ENCODE assay signal across 9 cellular contexts in genomic region chr14:68245146-68246073, GRCh38.
A peak's percentile ranks its signal among the peaks of the same experiment; 100 is the strongest.
DNase-seq lines count a peak whose midpoint lies in the region; ATAC-seq and TF ChIP-seq lines count a peak whose summit lies in the region.
"Had no signal": no experiment of that assay in that cellular context is flagged by ENCODE, and none has a peak within 500 bp of the region (broad histone marks: within the 10 kb centered on the region; RNA-seq: fewer than 3 reads in every experiment).

No MANE protein-coding gene starts in this region.

- ATAC-seq in HCT116: no peak
- peak; percentile 73 to 75 for ATAC-seq in left cardiac atrium

- CTCF ChIA-PET in HCT116 (lab: Charles Lee): interaction anchor here (1.1 to 2.4 kb wide), 4 partner anchors 311 to 599 kb away, joined by 3 to 12 read pairs (median 8); no protein-coding TSS in a partner anchor

- BruUV-seq in HCT116 (replicated peaks; lab: Mats Ljungman, UMichigan): no TSS peak

- no peaks in the 10 kb centered on the region for H3K9me2 ChIP-seq in HCT116 (ENCODE audit: insufficient read depth)

- H3K79me2 ChIP-seq in HCT116 (ENCODE audit: insufficient read depth, low read length) (no peaks in the 10 kb centered on the region), smooth muscle cell (ENCODE audit: low read depth) (no peaks in the 10 kb centered on the region)

- H3K9me3 ChIP-seq in HCT116 (ENCODE audit: control insufficient read depth in 1 of 2, insufficient read depth in 1 of 2, low read depth in 1 of 2, low read length in 2 of 2) (no peaks in the 10 kb centered on the region), smooth muscle cell (replicated peaks; ENCODE audit: low read depth) (no peaks in the 10 kb centered on the region)

- TF ChIP-seq CTCF in HCT116 (IDR thresholded peaks at IDR 0.05 in 2 of 3, conservative IDR thresholded peaks at IDR 0.05 in 1 of 3; ENCODE audit: borderline replicate concordance in 1 of 3, insufficient read depth in 1 of 3, low read depth in 2 of 3, low read length in 2 of 3) (no peak), smooth muscle cell (IDR thresholded peaks at IDR 0.05; ENCODE audit: borderline replicate concordance, insufficient read depth, poor library complexity, severe bottlenecking) (no peak), lower leg skin (IDR thresholded peaks at IDR 0.05) (no peak), brain microvascular endothelial cell (IDR thresholded peaks at IDR 0.05; ENCODE audit: low read depth, low read length, missing control alignments) (no peak)

- H4K20me1 ChIP-seq in HCT116 (ENCODE audit: insufficient read depth): no peaks in the 10 kb centered on the region
- no peaks in the 10 kb centered on the region for H4K20me1 ChIP-seq in smooth muscle cell (ENCODE audit: low read depth)

- H3K4me1 ChIP-seq in HCT116 (ENCODE audit: control insufficient read depth in 1 of 2, insufficient read depth in 2 of 2, low read length in 2 of 2) (peaks cover 36 to 64% of the 10 kb centered on the region in 2 experiments), smooth muscle cell (ENCODE audit: low read depth) (peaks cover 73% of the 10 kb centered on the region)

- RAD21 ChIA-PET in HCT116 (lab: Charles Lee; ENCODE audit: low non-redundant PET in 1 of 2, low total read pairs in 2 of 2, uncharacterized antibody in 2 of 2, unreplicated experiment in 2 of 2): interaction anchor here in 1 of 2 experiments (1.5 kb wide), 1 partner anchor 311 kb away, joined by 3 read pairs; no protein-coding TSS in a partner anchor

- H3F3A ChIP-seq in smooth muscle cell (ENCODE audit: low read depth): peaks cover 40% of the 10 kb centered on the region

- in situ Hi-C loops in brain microvascular endothelial cell (cut with HindIII; ENCODE audit: low pct_ligation_motif_present, low sequenced_read_pairs): no loop called here

- no peak overlapping the region for H3K4me2 ChIP-seq in HCT116 (ENCODE audit: low read length)
- peak overlapping the region; percentile 71 for H3K4me2 ChIP-seq in smooth muscle cell

- intact Hi-C loops in HCT116 (cut with micrococcal nuclease): loop anchor here (5.0 kb wide), 4 partner anchors 103 to 352 kb away; no protein-coding TSS in a partner anchor
- intact Hi-C loops in left cardiac atrium (cut with DNase I): loop anchor here (5.0 kb wide), 3 partner anchors 103 to 572 kb away; no protein-coding TSS in a partner anchor
- intact Hi-C loops in lower leg skin (cut with DNase I; ENCODE audit: low total_unique reads): loop anchor here (5.0 to 10.0 kb wide), 3 partner anchors 301 to 572 kb away; no protein-coding TSS in a partner anchor

- POLR2A ChIA-PET in HCT116 (lab: Charles Lee): interaction anchor here (0.7 to 6.1 kb wide), 2 partner anchors 541 to 547 kb away, joined by 3 to 45 read pairs; partner anchors contain the start of gene ZFP36L1

- H3K4me3 ChIP-seq in HCT116 (replicated peaks in 1 of 2; ENCODE audit: low read depth in 1 of 2, low read length in 2 of 2) (no peak overlapping the region), smooth muscle cell (no peak overlapping the region), lower leg skin (ENCODE audit: low read depth, poor library complexity, severe bottlenecking) (no peak overlapping the region), brain microvascular endothelial cell (ENCODE audit: low read depth, low read length) (no peak overlapping the region)

- WGBS in adipose tissue, 3 donors: 35 to 53% (median 39%) methylated on average over 7 of the region's 7 CpGs
- 35% methylated on average over 7 of the region's 7 CpGs for WGBS in smooth muscle cell (ENCODE audit: low lambda C conversion rate)
- WGBS in lower leg skin, 2 donors: 19 to 35% methylated on average over 7 of the region's 7 CpGs

- H3K36me3 ChIP-seq in HCT116 (ENCODE audit: control insufficient read depth in 1 of 2, insufficient read depth in 2 of 2, low read length in 2 of 2): no peaks in the 10 kb centered on the region
- no peaks in the 10 kb centered on the region for H3K36me3 ChIP-seq in smooth muscle cell (ENCODE audit: low read depth)
- H3K36me3 ChIP-seq in brain microvascular endothelial cell (replicated peaks): no peaks in the 10 kb centered on the region

- H2AFZ ChIP-seq in HCT116 (ENCODE audit: low read depth, low read length, poor library complexity, severe bottlenecking) (no peak overlapping the region), smooth muscle cell (ENCODE audit: low read depth) (no peak overlapping the region)

- H3K9ac ChIP-seq in HCT116 (ENCODE audit: low read length) (no peak overlapping the region), smooth muscle cell (ENCODE audit: low read depth) (peak overlapping the region; percentile 43)

- H3K27ac ChIP-seq in HCT116 (ENCODE audit: low read depth, low read length) (peak overlapping the region; percentile 100), adipose tissue (ENCODE audit: low read depth, low read length) (peak overlapping the region; percentile 26), smooth muscle cell (ENCODE audit: low read depth) (peak overlapping the region; percentile 94), brain microvascular endothelial cell (no peak overlapping the region)

- H3K27me3 ChIP-seq in HCT116 (ENCODE audit: insufficient read depth, low read length) (no peaks in the 10 kb centered on the region), smooth muscle cell (ENCODE audit: low read depth) (no peaks in the 10 kb centered on the region), brain microvascular endothelial cell (replicated peaks) (no peaks in the 10 kb centered on the region)

- DNase-seq in HCT116 (ENCODE audit: low read depth, low spot score) (no peak), left cardiac atrium (no peak), smooth muscle cell (lab: John Stamatoyannopoulos, UW; ENCODE audit: unreplicated experiment) (no peak), lower leg skin (ENCODE audit: low spot score in 2 of 2) (no peak), brain microvascular endothelial cell (no peak), NCI-H2081 treated with DMSO at 0.1 percent for 48 hours (lab: John Stamatoyannopoulos, UW) (no peak), amniotic stem cell (lab: John Stamatoyannopoulos, UW) (no peak)
- DNase-seq: islet precursor cell had no signal

- no peak for TF ChIP-seq POLR2A in HCT116 (IDR thresholded peaks at IDR 0.05; ENCODE audit: borderline replicate concordance, extremely low read depth, insufficient read depth, insufficient read length)
- no peak for TF ChIP-seq POLR2A in lower leg skin (IDR thresholded peaks at IDR 0.05)

- no peak for TF ChIP-seq RAD21 in HCT116 (IDR thresholded peaks at IDR 0.05; ENCODE audit: low read depth)

TF ChIP-seq in HCT116, 20 proteins besides CTCF, POLR2A, EP300 and RAD21 (continues in another document):
- TF ChIP-seq, protein P1, sequence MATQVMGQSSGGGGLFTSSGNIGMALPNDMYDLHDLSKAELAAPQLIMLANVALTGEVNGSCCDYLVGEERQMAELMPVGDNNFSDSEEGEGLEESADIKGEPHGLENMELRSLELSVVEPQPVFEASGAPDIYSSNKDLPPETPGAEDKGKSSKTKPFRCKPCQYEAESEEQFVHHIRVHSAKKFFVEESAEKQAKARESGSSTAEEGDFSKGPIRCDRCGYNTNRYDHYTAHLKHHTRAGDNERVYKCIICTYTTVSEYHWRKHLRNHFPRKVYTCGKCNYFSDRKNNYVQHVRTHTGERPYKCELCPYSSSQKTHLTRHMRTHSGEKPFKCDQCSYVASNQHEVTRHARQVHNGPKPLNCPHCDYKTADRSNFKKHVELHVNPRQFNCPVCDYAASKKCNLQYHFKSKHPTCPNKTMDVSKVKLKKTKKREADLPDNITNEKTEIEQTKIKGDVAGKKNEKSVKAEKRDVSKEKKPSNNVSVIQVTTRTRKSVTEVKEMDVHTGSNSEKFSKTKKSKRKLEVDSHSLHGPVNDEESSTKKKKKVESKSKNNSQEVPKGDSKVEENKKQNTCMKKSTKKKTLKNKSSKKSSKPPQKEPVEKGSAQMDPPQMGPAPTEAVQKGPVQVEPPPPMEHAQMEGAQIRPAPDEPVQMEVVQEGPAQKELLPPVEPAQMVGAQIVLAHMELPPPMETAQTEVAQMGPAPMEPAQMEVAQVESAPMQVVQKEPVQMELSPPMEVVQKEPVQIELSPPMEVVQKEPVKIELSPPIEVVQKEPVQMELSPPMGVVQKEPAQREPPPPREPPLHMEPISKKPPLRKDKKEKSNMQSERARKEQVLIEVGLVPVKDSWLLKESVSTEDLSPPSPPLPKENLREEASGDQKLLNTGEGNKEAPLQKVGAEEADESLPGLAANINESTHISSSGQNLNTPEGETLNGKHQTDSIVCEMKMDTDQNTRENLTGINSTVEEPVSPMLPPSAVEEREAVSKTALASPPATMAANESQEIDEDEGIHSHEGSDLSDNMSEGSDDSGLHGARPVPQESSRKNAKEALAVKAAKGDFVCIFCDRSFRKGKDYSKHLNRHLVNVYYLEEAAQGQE (IDR thresholded peaks at IDR 0.05; ENCODE audit: low read depth): no peak
- TF ChIP-seq FOSL1 (IDR thresholded peaks at IDR 0.05; ENCODE audit: low read depth): no peak
- no peak for TF ChIP-seq EZH2 (IDR thresholded peaks at IDR 0.05)
- TF ChIP-seq SRF (IDR thresholded peaks at IDR 0.05; ENCODE audit: low read depth): no peak
- no peak for TF ChIP-seq EGR1 (IDR thresholded peaks at IDR 0.05; ENCODE audit: low read depth)
- TF ChIP-seq ZFX (IDR thresholded peaks at IDR 0.05): no peak
- no peak for TF ChIP-seq ZBTB33 (IDR thresholded peaks at IDR 0.05; ENCODE audit: extremely low read depth, insufficient replicate concordance, low read length)
- TF ChIP-seq EZH2phosphoT487 (IDR thresholded peaks at IDR 0.05; ENCODE audit: borderline replicate concordance): no peak
- no peak for TF ChIP-seq YY1 (IDR thresholded peaks at IDR 0.05; ENCODE audit: extremely low read depth, insufficient replicate concordance, low read depth, low read length)
- TF ChIP-seq JUND (IDR thresholded peaks at IDR 0.05): no peak
- TF ChIP-seq, protein P2, sequence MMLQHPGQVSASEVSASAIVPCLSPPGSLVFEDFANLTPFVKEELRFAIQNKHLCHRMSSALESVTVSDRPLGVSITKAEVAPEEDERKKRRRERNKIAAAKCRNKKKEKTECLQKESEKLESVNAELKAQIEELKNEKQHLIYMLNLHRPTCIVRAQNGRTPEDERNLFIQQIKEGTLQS (IDR thresholded peaks at IDR 0.05): no peak
